Comparison of ENCODE assay signal across 22 cellular contexts in the genomic region with DNA sequence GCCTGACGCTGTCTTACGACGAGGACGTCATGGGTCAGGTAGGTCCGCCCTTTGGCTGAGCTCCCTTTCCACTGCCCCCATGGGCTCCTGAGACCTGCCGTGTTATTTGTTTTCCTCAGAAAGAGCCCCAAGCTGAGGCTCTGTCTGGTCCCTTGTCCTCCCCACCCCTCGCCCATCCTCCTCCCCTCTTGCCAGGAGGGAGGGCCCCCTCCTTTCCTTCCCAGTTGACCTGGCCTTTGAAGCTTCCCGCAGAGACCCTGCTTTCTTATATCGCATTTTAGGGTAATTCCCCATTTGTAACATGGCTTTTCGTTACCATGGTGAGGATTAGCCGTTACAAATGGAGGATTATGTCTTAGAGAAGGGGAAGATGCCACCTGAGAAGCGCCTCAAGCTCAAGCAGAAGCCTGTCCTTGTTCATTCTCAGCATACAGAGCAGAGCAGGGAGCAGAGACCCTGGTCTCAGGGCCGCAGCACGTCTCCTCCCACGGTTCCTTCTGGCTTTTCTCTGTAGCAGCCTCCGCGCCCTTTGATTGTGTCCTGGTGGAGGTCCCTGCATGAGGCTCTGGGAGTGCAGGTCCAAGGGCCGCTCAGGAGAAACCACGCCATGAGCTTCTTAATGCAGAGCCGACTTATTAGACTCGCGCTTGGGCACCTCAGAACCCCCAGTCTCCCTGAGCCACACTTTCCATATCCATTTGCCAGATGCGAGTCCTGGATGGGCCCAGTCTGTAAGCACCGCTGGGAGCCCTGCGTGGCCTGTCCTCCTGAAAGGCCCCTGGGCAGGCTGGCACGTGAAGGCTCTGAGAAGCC.
"Had no signal": no experiment of that assay in that cellular context is flagged by ENCODE, and none has a peak within 500 bp of the region (broad histone marks: within the 10 kb centered on the region; RNA-seq: fewer than 3 reads in every experiment).

No MANE protein-coding gene starts in this region.

- DNase-seq: activated CD4-positive, alpha-beta T cell treated with anti-CD3 and anti-CD28 coated beads, Interleukin-2, amount 10 ng/mL, durations not matched to agents 7 days and 5 days; activated CD8-positive, alpha-beta T cell treated with anti-CD3 and anti-CD28 coated beads, Interleukin-2, amount 10 ng/mL, durations not matched to agents 7 days and 5 days; activated naive CD4-positive, alpha-beta T cell treated with anti-CD3 and anti-CD28 coated beads, Interleukin-2, amount 50 U/mL, for 16 hours; activated T-cell treated with anti-CD3 and anti-CD28 coated beads, Interleukin-2, amount 50 U/mL, for 24 hours; cerebellar nuclear complex; cortex of kidney; effector CD8-positive, alpha-beta T cell; gastrocnemius medialis; head of caudate nucleus; mesendoderm; nucleus accumbens; stimulated activated CD4-positive, alpha-beta T cell treated with anti-CD3 and anti-CD28 coated beads, Interleukin-12 subunit alpha, Interleukin-12 subunit beta, amount 100 ng/mL, for 4 hours; stimulated activated CD4-positive, alpha-beta T cell treated with anti-CD3 and anti-CD28 coated beads, Interleukin-1b, Interleukin-23, amount 100 ng/mL, for 48 hours; stimulated activated naive CD8-positive, alpha-beta T cell treated with anti-CD3 and anti-CD28 coated beads, Interleukin-15, Interleukin-2, amounts not matched to agents 100 U/mL and 50 U/mL, for 24 hours; substantia nigra; T-helper 1 cell; T-helper 9 cell; uterus had no signal

- H3K4me3 Mint-ChIP-seq: activated CD4-positive, alpha-beta T cell treated with anti-CD3 and anti-CD28 coated beads, Interleukin-2, amount 10 ng/mL, durations not matched to agents 7 days and 5 days; activated CD8-positive, alpha-beta T cell treated with anti-CD3 and anti-CD28 coated beads, Interleukin-2, amount 10 ng/mL, durations not matched to agents 7 days and 5 days; activated T-cell treated with anti-CD3 and anti-CD28 coated beads, Interleukin-2, amount 50 U/mL, for 24 hours; naive thymus-derived CD8-positive, alpha-beta T cell had no signal

- H3K27me3 ChIP-seq: gastrocnemius medialis, right atrium auricular region, tibial nerve, uterus had no signal

- H3K27me3 Mint-ChIP-seq: activated CD4-positive, alpha-beta T cell treated with anti-CD3 and anti-CD28 coated beads, Interleukin-2, amount 10 ng/mL, durations not matched to agents 7 days and 5 days; activated T-cell treated with anti-CD3 and anti-CD28 coated beads, Interleukin-2, amount 50 U/mL, for 24 hours; naive thymus-derived CD8-positive, alpha-beta T cell; progenitor cell of endocrine pancreas had no signal

- H3K9me3 Mint-ChIP-seq: activated CD4-positive, alpha-beta T cell treated with anti-CD3 and anti-CD28 coated beads, Interleukin-2, amount 10 ng/mL, durations not matched to agents 7 days and 5 days; activated T-cell treated with anti-CD3 and anti-CD28 coated beads, Interleukin-2, amount 50 U/mL, for 24 hours; naive thymus-derived CD8-positive, alpha-beta T cell had no signal

- H3K4me1 ChIP-seq: gastrocnemius medialis, tibial nerve, uterus had no signal

- H3K27ac Mint-ChIP-seq: activated CD4-positive, alpha-beta T cell treated with anti-CD3 and anti-CD28 coated beads, Interleukin-2, amount 10 ng/mL, durations not matched to agents 7 days and 5 days; activated CD8-positive, alpha-beta T cell treated with anti-CD3 and anti-CD28 coated beads, Interleukin-2, amount 10 ng/mL, durations not matched to agents 7 days and 5 days; activated T-cell treated with anti-CD3 and anti-CD28 coated beads, Interleukin-2, amount 50 U/mL, for 24 hours; progenitor cell of endocrine pancreas had no signal

- H3K4me1 Mint-ChIP-seq: activated CD4-positive, alpha-beta T cell treated with anti-CD3 and anti-CD28 coated beads, Interleukin-2, amount 10 ng/mL, durations not matched to agents 7 days and 5 days; naive thymus-derived CD8-positive, alpha-beta T cell had no signal

- H3K36me3 ChIP-seq: uterus had no signal

- H3K9me3 ChIP-seq: gastrocnemius medialis, right atrium auricular region, tibial nerve, uterus had no signal

- H3K4me3 ChIP-seq: gastrocnemius medialis, right atrium auricular region, tibial nerve, uterus had no signal

- H3K27ac ChIP-seq: gastrocnemius medialis, tibial nerve, uterus had no signal
